ENCODE assay signal across 16 cellular contexts in the genomic region with DNA sequence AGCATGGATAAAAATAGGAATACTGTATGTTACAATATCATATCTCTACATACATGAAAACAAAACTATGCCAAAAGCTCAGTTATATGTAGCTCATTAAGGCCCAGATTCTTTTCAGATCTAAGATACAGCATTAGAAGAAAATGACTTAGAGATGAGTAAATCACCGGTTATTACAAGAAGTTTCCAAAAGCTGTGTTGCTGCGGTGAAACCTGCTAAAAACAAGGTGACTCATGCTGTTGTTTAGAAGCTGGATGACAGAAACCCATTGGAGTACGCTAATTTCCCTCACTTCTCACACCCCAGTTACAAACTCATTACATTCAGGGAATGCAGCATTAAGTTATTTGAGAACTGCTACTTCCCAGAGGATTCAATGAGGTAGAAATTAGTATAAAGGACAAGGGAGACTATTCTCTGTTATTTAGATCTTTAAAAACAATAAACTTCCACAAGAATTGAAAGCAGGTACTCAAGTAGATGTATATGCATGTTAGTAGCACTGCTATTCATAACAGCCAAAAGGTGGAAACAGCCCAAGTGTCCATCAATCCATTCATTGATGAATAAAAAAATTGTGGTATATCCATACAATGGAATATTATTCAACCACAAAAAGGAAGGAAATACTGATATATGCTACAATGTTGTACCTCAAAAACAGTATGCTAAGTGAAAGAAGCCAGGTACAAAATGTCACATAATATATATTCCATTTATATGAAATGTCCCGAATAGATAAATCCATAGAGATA. TPM values are rescaled to one million over a fixed set of nuclear protein-coding genes. Genes with fewer than 3 reads are reported as not detected.
A peak's percentile ranks its signal among the peaks of the same experiment; 100 is the strongest.
DNase-seq lines count a peak whose midpoint lies in the region; ATAC-seq and TF ChIP-seq lines count a peak whose summit lies in the region.
"Had no signal": no experiment of that assay in that cellular context is flagged by ENCODE, and none has a peak within 500 bp of the region (broad histone marks: within the 10 kb centered on the region; RNA-seq: fewer than 3 reads in every experiment).

No MANE protein-coding gene starts in this region.

- H3K4me1 ChIP-seq in foreskin keratinocyte = peaks cover 22% of the 10 kb centered on the region
- H3K4me1 ChIP-seq: tibial nerve had no signal

- H3K36me3 Mint-ChIP-seq in activated T-helper 1 cell treated with anti-CD3 and anti-CD28 coated beads, Interleukin-12 subunit alpha, Interleukin-12 subunit beta, Interleukin-2, Interleukin-4 antibody, amounts not matched to agents 30 ng/mL and 10 ng/mL and 1 ng/mL, durations not matched to agents 14 hours and 24 hours and 36 hours (ENCODE audit: low read depth) = peaks cover 2% of the 10 kb centered on the region

- no peaks in the 10 kb centered on the region for H3K27me3 Mint-ChIP-seq in activated T-helper 1 cell treated with anti-CD3 and anti-CD28 coated beads, Interleukin-12 subunit alpha, Interleukin-12 subunit beta, Interleukin-2, Interleukin-4 antibody, amounts not matched to agents 30 ng/mL and 10 ng/mL and 1 ng/mL, durations not matched to agents 14 hours and 24 hours and 36 hours (ENCODE audit: insufficient read depth)
- H3K27me3 Mint-ChIP-seq: T-helper 17 cell had no signal

- intact Hi-C loops in activated T-helper 1 cell treated with anti-CD3 and anti-CD28 coated beads, Interleukin-12 subunit alpha, Interleukin-12 subunit beta, Interleukin-2, Interleukin-4 antibody, amounts not matched to agents 30 ng/mL and 10 ng/mL and 1 ng/mL, durations not matched to agents 14 hours and 24 hours and 36 hours (cut with micrococcal nuclease) = loop anchor here (5.0 kb wide), 1 partner anchor 35 kb away; the partner anchor contains the start of genes BABAM2 and RBKS

- no peak for TF ChIP-seq CTCF in foreskin keratinocyte (conservative IDR thresholded peaks at IDR 0.05)

- H3K4me3 Mint-ChIP-seq in activated T-helper 1 cell treated with anti-CD3 and anti-CD28 coated beads, Interleukin-12 subunit alpha, Interleukin-12 subunit beta, Interleukin-2, Interleukin-4 antibody, amounts not matched to agents 30 ng/mL and 10 ng/mL and 1 ng/mL, durations not matched to agents 14 hours and 24 hours and 36 hours = no peak overlapping the region
- H3K4me3 Mint-ChIP-seq: immature natural killer cell, T-helper 17 cell had no signal

- peaks cover 9% of the 10 kb centered on the region for H3K9me3 Mint-ChIP-seq in activated T-helper 1 cell treated with anti-CD3 and anti-CD28 coated beads, Interleukin-12 subunit alpha, Interleukin-12 subunit beta, Interleukin-2, Interleukin-4 antibody, amounts not matched to agents 30 ng/mL and 10 ng/mL and 1 ng/mL, durations not matched to agents 14 hours and 24 hours and 36 hours

- peak; percentile 22 for DNase-seq in activated CD4-positive, alpha-beta T cell treated with anti-CD3 and anti-CD28 coated beads for 48 hours
- no peak for DNase-seq in activated CD4-positive, alpha-beta T cell treated with anti-CD3 and anti-CD28 coated beads, Interleukin-2, amount 50 U/mL, for 1 hour
- DNase-seq in GM04504 (ENCODE audit: low read depth) (peak; percentile 54), foreskin keratinocyte (peak; percentile 68 to 80), NCI-H2171 treated with DMSO at 0.1 percent for 48 hours (lab: John Stamatoyannopoulos, UW) (no peak), cerebellum (ENCODE audit: low spot score) (no peak), DMS114 treated with DMSO at 0.1 percent for 48 hours (lab: John Stamatoyannopoulos, UW; ENCODE audit: unreplicated experiment) (no peak)
- DNase-seq in activated T-helper 1 cell treated with anti-CD3 and anti-CD28 coated beads, Interleukin-12 subunit alpha, Interleukin-12 subunit beta, Interleukin-2, Interleukin-4 antibody, amounts not matched to agents 30 ng/mL and 10 ng/mL and 1 ng/mL, durations not matched to agents 14 hours and 24 hours and 36 hours (ENCODE audit: low spot score) = peak; percentile 2
- DNase-seq: body of pancreas, DND-41, erythroblast, immature natural killer cell, KG1, NCI-H2081, T-helper 17 cell had no signal

- peak overlapping the region; percentile 69 for H3K27ac Mint-ChIP-seq in activated T-helper 1 cell treated with anti-CD3 and anti-CD28 coated beads, Interleukin-12 subunit alpha, Interleukin-12 subunit beta, Interleukin-2, Interleukin-4 antibody, amounts not matched to agents 30 ng/mL and 10 ng/mL and 1 ng/mL, durations not matched to agents 14 hours and 24 hours and 36 hours
- H3K27ac Mint-ChIP-seq: immature natural killer cell, T-helper 17 cell had no signal

- peak; percentile 72 for ATAC-seq in foreskin keratinocyte
- ATAC-seq: body of pancreas, T-helper 17 cell had no signal

- peak overlapping the region; percentile 83 for H3K27ac ChIP-seq in foreskin keratinocyte
- H3K27ac ChIP-seq: body of pancreas, tibial nerve had no signal

- H3K27me3 ChIP-seq in foreskin keratinocyte = no peaks in the 10 kb centered on the region
- H3K27me3 ChIP-seq: body of pancreas, tibial nerve had no signal

- peaks cover 26% of the 10 kb centered on the region for H3K4me1 Mint-ChIP-seq in activated T-helper 1 cell treated with anti-CD3 and anti-CD28 coated beads, Interleukin-12 subunit alpha, Interleukin-12 subunit beta, Interleukin-2, Interleukin-4 antibody, amounts not matched to agents 30 ng/mL and 10 ng/mL and 1 ng/mL, durations not matched to agents 14 hours and 24 hours and 36 hours (ENCODE audit: low read depth)
- H3K4me1 Mint-ChIP-seq: T-helper 17 cell had no signal

RNA-seq across cellular contexts. Expression of gene RBKS, which starts 32.6 kb away (rescaled TPM):
- total RNA-seq in activated T-helper 1 cell treated with anti-CD3 and anti-CD28 coated beads, Interleukin-12 subunit alpha, Interleukin-12 subunit beta, Interleukin-2, Interleukin-4 antibody, amounts not matched to agents 30 ng/mL and 10 ng/mL and 1 ng/mL, durations not matched to agents 14 hours and 24 hours and 36 hours = 0.76 and 0.83 TPM in 2 replicates
- total RNA-seq in foreskin keratinocyte = 0.99 and 1.1 TPM in 2 replicates
- 1.3 and 1.5 TPM in 2 replicates for polyA plus RNA-seq in foreskin keratinocyte
- total RNA-seq in cerebellum = 2.1 TPM

RNA-seq across cellular contexts. Expression of gene BABAM2, which starts 32.9 kb away (rescaled TPM):
- 46.3 and 46.6 TPM in 2 replicates for total RNA-seq in activated T-helper 1 cell treated with anti-CD3 and anti-CD28 coated beads, Interleukin-12 subunit alpha, Interleukin-12 subunit beta, Interleukin-2, Interleukin-4 antibody, amounts not matched to agents 30 ng/mL and 10 ng/mL and 1 ng/mL, durations not matched to agents 14 hours and 24 hours and 36 hours
- total RNA-seq in foreskin keratinocyte (26.6 and 26.7 TPM in 2 replicates), cerebellum (25.2 TPM)
- polyA plus RNA-seq in foreskin keratinocyte = 22.6 and 26.9 TPM in 2 replicates

Comparison
In these comparisons a context has a peak if more than half of its experiments do, and no peak if none do; other contexts are left out.
1. DNase-seq: peak in activated CD4-positive, alpha-beta T cell treated with anti-CD3 and anti-CD28 coated beads for 48 hours (single experiment), GM04504 (single experiment), activated T-helper 1 cell treated with anti-CD3 and anti-CD28 coated beads, Interleukin-12 subunit alpha, Interleukin-12 subunit beta, Interleukin-2, Interleukin-4 antibody, amounts not matched to agents 30 ng/mL and 10 ng/mL and 1 ng/mL, durations not matched to agents 14 hours and 24 hours and 36 hours (single experiment) and foreskin keratinocyte (2 of 2); none in activated CD4-positive, alpha-beta T cell treated with anti-CD3 and anti-CD28 coated beads, Interleukin-2, amount 50 U/mL, for 1 hour (single experiment), NCI-H2171 treated with DMSO at 0.1 percent for 48 hours (single experiment), cerebellum (single experiment) and DMS114 treated with DMSO at 0.1 percent for 48 hours (single experiment).